ENCODE assay signal across 13 cellular contexts in genomic region chr17:66972442-66972830, GRCh38. TPM values are rescaled to one million over a fixed set of nuclear protein-coding genes. Genes with fewer than 3 reads are reported as not detected.
"Had no signal": no experiment of that assay in that cellular context is flagged by ENCODE, and none has a peak within 500 bp of the region (broad histone marks: within the 10 kb centered on the region; RNA-seq: fewer than 3 reads in every experiment).

No MANE protein-coding gene starts in this region.

RNA-seq across cellular contexts. Expression of gene CACNG4, which starts 7.9 kb away (rescaled TPM):
- total RNA-seq: activated B cell treated with CpG ODN at 0.5 μM for 24 hours; activated CD4-positive, alpha-beta memory T cell treated with anti-CD3 and anti-CD28 coated beads for 36 hours; activated CD4-positive, alpha-beta memory T cell treated with anti-CD3 and anti-CD28 coated beads, Interleukin-2, amount 10 ng/mL, durations not matched to agents 7 days and 5 days; activated CD4-positive, alpha-beta T cell treated with anti-CD3 and anti-CD28 coated beads for 36 hours; activated CD4-positive, alpha-beta T cell treated with anti-CD3 and anti-CD28 coated beads, Interleukin-2, amount 10 ng/mL, durations not matched to agents 24 days and 14 days; activated CD4-positive, alpha-beta T cell treated with anti-CD3 and anti-CD28 coated beads, Interleukin-2, amount 10 ng/mL, durations not matched to agents 7 days and 5 days; activated CD8-positive, alpha-beta memory T cell treated with anti-CD3 and anti-CD28 coated beads for 36 hours; activated CD8-positive, alpha-beta memory T cell treated with anti-CD3 and anti-CD28 coated beads, Interleukin-2, amount 10 ng/mL, durations not matched to agents 7 days and 5 days; activated CD8-positive, alpha-beta T cell treated with anti-CD3 and anti-CD28 coated beads for 36 hours; activated CD8-positive, alpha-beta T cell treated with anti-CD3 and anti-CD28 coated beads, Interleukin-2, amount 10 ng/mL, durations not matched to agents 7 days and 5 days; T-helper 1 cell treated with Interleukin-12 subunit alpha and Interleukin-12 subunit beta and Interleukin-4 antibody, amounts not matched to agents 30 ng/mL and 1 ng/mL, for 36 hours; T-helper 17 cell; T-helper 2 cell treated with Interferon-gamma antibody and Interleukin-4, amounts not matched to agents 100 ng/mL and 5 ng/mL, for 36 hours had no signal
